ENCODE assay signal across 9 cellular contexts in genomic region chr1:24236170-24237045, GRCh38. TPM values are rescaled to one million over a fixed set of nuclear protein-coding genes. Genes with fewer than 3 reads are reported as not detected.
DNase-seq lines count a peak whose midpoint lies in the region; ATAC-seq and TF ChIP-seq lines count a peak whose summit lies in the region.
"Had no signal": no experiment of that assay in that cellular context is flagged by ENCODE, and none has a peak within 500 bp of the region (broad histone marks: within the 10 kb centered on the region; RNA-seq: fewer than 3 reads in every experiment).

No MANE protein-coding gene starts in this region.

- peaks cover 14% of the 10 kb centered on the region for H3K4me1 Mint-ChIP-seq in activated naive CD4-positive, alpha-beta T cell treated with anti-CD3 and anti-CD28 coated beads for 36 hours (ENCODE audit: low read depth)

- WGBS in lung, 2 donors: 54 to 71% methylated on average over 17 of the region's 17 CpGs
- WGBS in upper lobe of left lung, 2 donors: 63 to 68% methylated on average over 15 of the region's 17 CpGs
- 41 to 42% methylated on average over 17 of the region's 17 CpGs for WGBS in aorta, 2 donors

- TF ChIP-seq CTCF in lung (IDR thresholded peaks at IDR 0.05; ENCODE audit: control extremely low read depth, extremely low read depth): no peak
- no peak for TF ChIP-seq CTCF in upper lobe of left lung (IDR thresholded peaks at IDR 0.05)

- TF ChIP-seq POLR2A in upper lobe of left lung (IDR thresholded peaks at IDR 0.05): no peak

- peaks cover 0 to 4% of the 10 kb centered on the region in 2 donors for H3K4me1 ChIP-seq in lung (ENCODE audit: control insufficient read depth in 2 of 2, insufficient read depth in 2 of 2, low read length in 2 of 2)
- H3K4me1 ChIP-seq in upper lobe of left lung: peaks cover 0 to 8% (median 3%) of the 10 kb centered on the region in 4 donors
- no peaks in the 10 kb centered on the region for H3K4me1 ChIP-seq in aorta (ENCODE audit: control insufficient read depth in 1 of 2, insufficient read depth in 2 of 2, low read length in 2 of 2)

- CTCF ChIA-PET in activated naive CD4-positive, alpha-beta T cell treated with anti-CD3 and anti-CD28 coated beads for 36 hours (lab: Charles Lee): interaction anchor here (0.6 to 1.0 kb wide), 2 partner anchors 35 to 206 kb away, joined by 3 to 5 read pairs; no protein-coding TSS in a partner anchor

- no peaks in the 10 kb centered on the region for H3K27me3 ChIP-seq in lung (ENCODE audit: control insufficient read depth, insufficient read depth)
- H3K27me3 ChIP-seq in upper lobe of left lung: no peaks in the 10 kb centered on the region
- no peaks in the 10 kb centered on the region for H3K27me3 ChIP-seq in aorta (ENCODE audit: control insufficient read depth in 1 of 2, insufficient read depth in 2 of 2, low read length in 1 of 2)

- no peaks in the 10 kb centered on the region for H3K36me3 Mint-ChIP-seq in activated naive CD4-positive, alpha-beta T cell treated with anti-CD3 and anti-CD28 coated beads for 36 hours (ENCODE audit: low read depth)
- H3K36me3 Mint-ChIP-seq in activated naive CD4-positive, alpha-beta T cell treated with anti-CD3 and anti-CD28 coated beads, Interleukin-2, amount 50 U/mL, for 72 hours: no peaks in the 10 kb centered on the region

- H3K9me3 Mint-ChIP-seq in activated naive CD4-positive, alpha-beta T cell treated with anti-CD3 and anti-CD28 coated beads for 36 hours: peaks cover 4% of the 10 kb centered on the region
- H3K9me3 Mint-ChIP-seq in activated naive CD4-positive, alpha-beta T cell treated with anti-CD3 and anti-CD28 coated beads, Interleukin-2, amount 50 U/mL, for 72 hours: peaks cover 0 to 3% of the 10 kb centered on the region in 2 donors

- intact Hi-C loops in activated naive CD4-positive, alpha-beta T cell treated with anti-CD3 and anti-CD28 coated beads for 36 hours (cut with micrococcal nuclease): loop anchor here (1.0 to 2.0 kb wide), 2 partner anchors 41 to 72 kb away; no protein-coding TSS in a partner anchor
- intact Hi-C loops in aorta (cut with DNase I): no loop called here

- no peak overlapping the region for H3K4me3 Mint-ChIP-seq in activated naive CD4-positive, alpha-beta T cell treated with anti-CD3 and anti-CD28 coated beads for 36 hours

- peaks cover 11% of the 10 kb centered on the region for H3K27me3 Mint-ChIP-seq in activated naive CD4-positive, alpha-beta T cell treated with anti-CD3 and anti-CD28 coated beads for 36 hours (ENCODE audit: low read depth)

- H3K36me3 ChIP-seq in lung (ENCODE audit: control insufficient read depth in 2 of 2, insufficient read depth in 2 of 2, low read length in 2 of 2) (no peaks in the 10 kb centered on the region), upper lobe of left lung (no peaks in the 10 kb centered on the region), aorta (ENCODE audit: control insufficient read depth in 1 of 2, insufficient read depth in 2 of 2, low read length in 1 of 2) (no peaks in the 10 kb centered on the region)

- DNase-seq in activated naive CD4-positive, alpha-beta T cell treated with anti-CD3 and anti-CD28 coated beads for 36 hours: peak; percentile 81
- no peak for DNase-seq in activated naive CD4-positive, alpha-beta T cell (lab: John Stamatoyannopoulos, UW)
- peak; percentile 47 to 57 for DNase-seq in activated naive CD4-positive, alpha-beta T cell treated with anti-CD3 and anti-CD28 coated beads, Interleukin-2, amount 50 U/mL, for 72 hours (ENCODE audit: low spot score in 2 of 2)
- DNase-seq in lung (ENCODE audit: low spot score): peak; percentile 63
- peak; percentile 38 to 47 for DNase-seq in upper lobe of left lung
- no peak for DNase-seq in hypothalamus (lab: John Stamatoyannopoulos, UW)
- no peak for DNase-seq in aorta
- DNase-seq: NCI-H748 treated with DMSO at 0.1 percent for 48 hours had no signal

- H3K4me3 ChIP-seq in lung: no peak overlapping the region
- H3K4me3 ChIP-seq in upper lobe of left lung: no peak overlapping the region
- H3K4me3 ChIP-seq in aorta (ENCODE audit: low read length in 2 of 2): no peak overlapping the region

- H3K27ac ChIP-seq in lung (ENCODE audit: low read depth in 1 of 2, low read length in 1 of 2) (no peak overlapping the region), upper lobe of left lung (no peak overlapping the region), aorta (ENCODE audit: low read depth in 1 of 2, low read length in 2 of 2) (no peak overlapping the region)

- peak; percentile 99 to 100 for ATAC-seq in activated naive CD4-positive, alpha-beta T cell treated with anti-CD3 and anti-CD28 coated beads, Interleukin-2, amount 50 U/mL, for 72 hours
- ATAC-seq in lung (ENCODE audit: insufficient read depth, low FRiP score) (peak; percentile 83), upper lobe of left lung (ENCODE audit: low FRiP score in 2 of 2) (peak; percentile 36 to 87), aorta (ENCODE audit: low FRiP score) (no peak), GM19452 (IDR thresholded peaks at IDR 0.05; ENCODE audit: unreplicated experiment) (no peak)

- no peak for TF ChIP-seq EP300 in upper lobe of left lung (IDR thresholded peaks at IDR 0.05)

- no peak overlapping the region for H3K27ac Mint-ChIP-seq in activated naive CD4-positive, alpha-beta T cell treated with anti-CD3 and anti-CD28 coated beads for 36 hours
- no peak overlapping the region for H3K27ac Mint-ChIP-seq in activated naive CD4-positive, alpha-beta T cell treated with anti-CD3 and anti-CD28 coated beads, Interleukin-2, amount 50 U/mL, for 72 hours

- H3K9me3 ChIP-seq in lung (ENCODE audit: control insufficient read depth in 2 of 2, insufficient read depth in 1 of 2, low read length in 1 of 2): peaks cover 0 to 2% of the 10 kb centered on the region in 2 donors
- no peaks in the 10 kb centered on the region for H3K9me3 ChIP-seq in upper lobe of left lung
- no peaks in the 10 kb centered on the region for H3K9me3 ChIP-seq in aorta (ENCODE audit: control insufficient read depth, low read length)

RNA-seq across cellular contexts. Expression of gene IFNLR1, which starts 49.3 kb away (rescaled TPM):
- total RNA-seq in activated naive CD4-positive, alpha-beta T cell treated with anti-CD3 and anti-CD28 coated beads for 36 hours: 1 to 10 TPM; 4.3 to 4.6 TPM
- total RNA-seq in activated naive CD4-positive, alpha-beta T cell treated with anti-CD3 and anti-CD28 coated beads, Interleukin-2, amount 50 U/mL, for 72 hours: 1 to 10 TPM; 5.0 to 6.3 TPM
- total RNA-seq in lung: 1 to 10 TPM; 2.4 to 9.0 TPM
- 1 to 10 TPM; 1.2 to 3.0 TPM for polyA plus RNA-seq in lung
- total RNA-seq in upper lobe of left lung: 10 to 100 TPM in 2 of 6 donors, 1 to 10 TPM in 4; 4.1 to 15.5 (median 6.8) TPM
- total RNA-seq in aorta: under 1 TPM; 0.23 to 0.42 TPM
- 1 to 10 TPM in 1 of 2 donors, under 1 TPM in 1; 0.15 to 1.9 TPM for polyA plus RNA-seq in aorta

Comparison
In these comparisons a context has a peak if more than half of its experiments do, and no peak if none do; other contexts are left out.
1. DNase-seq: peak in activated naive CD4-positive, alpha-beta T cell treated with anti-CD3 and anti-CD28 coated beads for 36 hours (single experiment), activated naive CD4-positive, alpha-beta T cell treated with anti-CD3 and anti-CD28 coated beads, Interleukin-2, amount 50 U/mL, for 72 hours (2 of 2), lung (single experiment) and upper lobe of left lung (2 of 2); none in activated naive CD4-positive, alpha-beta T cell (0 of 4), hypothalamus (0 of 51) and aorta (0 of 2).
2. ATAC-seq: peak in activated naive CD4-positive, alpha-beta T cell treated with anti-CD3 and anti-CD28 coated beads, Interleukin-2, amount 50 U/mL, for 72 hours (2 of 2), lung (single experiment) and upper lobe of left lung (2 of 2); none in aorta (single experiment) and GM19452 (single experiment).